26 cellular contexts compared by ENCODE assay signal in genomic region chr15:101033801-101034200, GRCh38.
DNase-seq lines count a peak whose midpoint lies in the region; ATAC-seq, FAIRE-seq and TF ChIP-seq lines count a peak whose summit lies in the region.
"Had no signal": no experiment of that assay in that cellular context is flagged by ENCODE, and none has a peak within 500 bp of the region (broad histone marks: within the 10 kb centered on the region; RNA-seq: fewer than 3 reads in every experiment).

No MANE protein-coding gene starts in this region.

- intact Hi-C loops in activated CD4-positive, alpha-beta T cell treated with anti-CD3 and anti-CD28 coated beads for 36 hours (cut with DNase I, micrococcal nuclease), result no loop called here

- in situ Hi-C loops in ACHN (cut with HindIII; ENCODE audit: low pct_ligation_motif_present, low pct_unique_long_range_greater_than_20kb, low sequenced_read_pairs), result no loop called here

- H3K27ac Mint-ChIP-seq in activated CD4-positive, alpha-beta T cell treated with anti-CD3 and anti-CD28 coated beads for 36 hours, result no peak overlapping the region
- H3K27ac Mint-ChIP-seq in astrocyte (ENCODE audit: unreplicated experiment), result no peak overlapping the region
- H3K27ac Mint-ChIP-seq: CD4-positive, CD25-positive, alpha-beta regulatory T cell; IgD-negative memory B cell had no signal

- POLR2A ChIA-PET in activated CD4-positive, alpha-beta T cell treated with anti-CD3 and anti-CD28 coated beads for 36 hours (lab: Charles Lee), result no interaction called here

- H3K4me1 Mint-ChIP-seq in activated CD4-positive, alpha-beta T cell treated with anti-CD3 and anti-CD28 coated beads for 36 hours, result peaks cover 3% of the 10 kb centered on the region
- H3K4me1 Mint-ChIP-seq in astrocyte (ENCODE audit: low read depth, unreplicated experiment), result no peaks in the 10 kb centered on the region
- H3K4me1 Mint-ChIP-seq: CD4-positive, CD25-positive, alpha-beta regulatory T cell had no signal

- H3K4me3 ChIP-seq in astrocyte (ENCODE audit: insufficient read depth, low read depth, low read length), result no peak overlapping the region
- H3K4me3 ChIP-seq: BLaER1, HAP-1, SK-N-MC had no signal

- H3K36me3 ChIP-seq in astrocyte (ENCODE audit: insufficient read depth, low read length), result no peaks in the 10 kb centered on the region

- no peak overlapping the region for H2AFZ ChIP-seq in astrocyte (ENCODE audit: low read depth, low read length)

- H3K9me3 Mint-ChIP-seq in activated CD4-positive, alpha-beta T cell treated with anti-CD3 and anti-CD28 coated beads for 36 hours (ENCODE audit: low read depth), result peaks cover 14% of the 10 kb centered on the region
- H3K9me3 Mint-ChIP-seq in astrocyte (ENCODE audit: unreplicated experiment), result peaks cover 1% of the 10 kb centered on the region

- no peak for DNase-seq in activated CD4-positive, alpha-beta T cell treated with anti-CD3 and anti-CD28 coated beads for 36 hours
- no peak for DNase-seq in activated CD4-positive, alpha-beta T cell treated with anti-CD3 and anti-CD28 coated beads for 4 hours
- DNase-seq in GM12891 (ENCODE audit: insufficient read length, low spot score) (no peak), NCI-H526 treated with DMSO at 0.1 percent for 48 hours (lab: John Stamatoyannopoulos, UW) (peak; percentile 71), astrocyte (ENCODE audit: low read depth) (peak; percentile 19), anterior cingulate cortex (lab: John Stamatoyannopoulos, UW) (no peak), ACHN (no peak)
- DNase-seq: CD4-positive, CD25-positive, alpha-beta regulatory T cell; DMS153; DND-41; GOT3; NCI-H1048; NCI-H1417; NCI-H1694; NCI-H2029 treated with DMSO at 0.1 percent for 48 hours; NCI-H345; NCI-H524 treated with DMSO at 0.1 percent for 48 hours; SIG-M5 had no signal

- H3K27ac ChIP-seq in astrocyte (ENCODE audit: low read depth, low read length), result no peak overlapping the region
- H3K27ac ChIP-seq: BLaER1, HL-60, KMS-11, SK-N-MC had no signal

- H3K4me2 ChIP-seq in astrocyte (ENCODE audit: low read length), result no peak overlapping the region
- H3K4me2 ChIP-seq: BLaER1, KMS-11 had no signal

- peak; percentile 33 for ATAC-seq in activated CD4-positive, alpha-beta T cell treated with anti-CD3 and anti-CD28 coated beads for 36 hours
- no peak for ATAC-seq in HG02938 (IDR thresholded peaks at IDR 0.05; ENCODE audit: unreplicated experiment)

- FAIRE-seq in GM12891 (lab: Jason Lieb, UNC) (peak; percentile 13), astrocyte (lab: Jason Lieb, UNC) (no peak)
- FAIRE-seq: RCC 7860 had no signal

- H3K79me2 ChIP-seq in astrocyte (ENCODE audit: insufficient read depth, low read length), result no peaks in the 10 kb centered on the region

- no peaks in the 10 kb centered on the region for H3K9me3 ChIP-seq in astrocyte (ENCODE audit: insufficient read depth, low read depth, low read length)
- H3K9me3 ChIP-seq: HAP-1 had no signal

- H3K4me3 Mint-ChIP-seq in activated CD4-positive, alpha-beta T cell treated with anti-CD3 and anti-CD28 coated beads for 36 hours, result no peak overlapping the region
- H3K4me3 Mint-ChIP-seq in astrocyte (ENCODE audit: unreplicated experiment), result no peak overlapping the region
- H3K4me3 Mint-ChIP-seq: CD4-positive, CD25-positive, alpha-beta regulatory T cell had no signal

- no peaks in the 10 kb centered on the region for H4K20me1 ChIP-seq in astrocyte (ENCODE audit: insufficient read depth, low read length)
- H4K20me1 ChIP-seq: BLaER1 had no signal

- no peak for TF ChIP-seq CTCF in astrocyte (IDR thresholded peaks at IDR 0.05; ENCODE audit: insufficient read depth, low read depth, low read length)

- H3K36me3 Mint-ChIP-seq in activated CD4-positive, alpha-beta T cell treated with anti-CD3 and anti-CD28 coated beads for 36 hours (ENCODE audit: low read depth), result no peaks in the 10 kb centered on the region
- no peaks in the 10 kb centered on the region for H3K36me3 Mint-ChIP-seq in astrocyte (ENCODE audit: low read depth, unreplicated experiment)
- H3K36me3 Mint-ChIP-seq: CD4-positive, CD25-positive, alpha-beta regulatory T cell had no signal

- peaks cover 33% of the 10 kb centered on the region for H3K27me3 Mint-ChIP-seq in activated CD4-positive, alpha-beta T cell treated with anti-CD3 and anti-CD28 coated beads for 36 hours
- H3K27me3 Mint-ChIP-seq in astrocyte (ENCODE audit: low read depth, unreplicated experiment), result peaks cover 1% of the 10 kb centered on the region
- H3K27me3 Mint-ChIP-seq: IgD-negative memory B cell had no signal

- H3K9ac ChIP-seq in astrocyte (ENCODE audit: low read length), result no peak overlapping the region
- H3K9ac ChIP-seq: BLaER1, KMS-11 had no signal

- no peak for TF ChIP-seq POLR2A in GM12891 (IDR thresholded peaks at IDR 0.05; ENCODE audit: low read depth, low read length)

- no peaks in the 10 kb centered on the region for H3K4me1 ChIP-seq in astrocyte (ENCODE audit: insufficient read depth, low read length)
- H3K4me1 ChIP-seq: HAP-1 had no signal

- no peaks in the 10 kb centered on the region for H3K27me3 ChIP-seq in astrocyte (ENCODE audit: insufficient read depth, low read length)
- H3K27me3 ChIP-seq: BLaER1 had no signal

- CTCF ChIA-PET in activated CD4-positive, alpha-beta T cell treated with anti-CD3 and anti-CD28 coated beads for 36 hours (lab: Charles Lee), result interaction anchor here (0.7 to 1.2 kb wide), 2 partner anchors 36 to 54 kb away, joined by 3 read pairs; no protein-coding TSS in a partner anchor

TF ChIP-seq in GM12891, 5 proteins besides CTCF, POLR2A, EP300 and RAD21:
- TF ChIP-seq POU2F2 (IDR thresholded peaks at IDR 0.05; ENCODE audit: low read depth, low read length) (no peak), TAF1 (IDR thresholded peaks at IDR 0.05; ENCODE audit: low read depth, low read length) (no peak), PAX5 (IDR thresholded peaks at IDR 0.05; ENCODE audit: insufficient read depth, low read length, severe bottlenecking) (no peak), SPI1 (IDR thresholded peaks at IDR 0.05; ENCODE audit: low read depth, low read length) (no peak), POLR2AphosphoS5 (IDR thresholded peaks at IDR 0.05; ENCODE audit: low read depth, low read length) (no peak)

Comparison
In these comparisons a context has a peak if more than half of its experiments do, and no peak if none do; other contexts are left out.
1. DNase-seq: peak in NCI-H526 treated with DMSO at 0.1 percent for 48 hours (single experiment) and astrocyte (single experiment); none in activated CD4-positive, alpha-beta T cell treated with anti-CD3 and anti-CD28 coated beads for 36 hours (single experiment), activated CD4-positive, alpha-beta T cell treated with anti-CD3 and anti-CD28 coated beads for 4 hours (0 of 2), GM12891 (single experiment), anterior cingulate cortex (0 of 58) and ACHN (single experiment).